In the genomic region with DNA sequence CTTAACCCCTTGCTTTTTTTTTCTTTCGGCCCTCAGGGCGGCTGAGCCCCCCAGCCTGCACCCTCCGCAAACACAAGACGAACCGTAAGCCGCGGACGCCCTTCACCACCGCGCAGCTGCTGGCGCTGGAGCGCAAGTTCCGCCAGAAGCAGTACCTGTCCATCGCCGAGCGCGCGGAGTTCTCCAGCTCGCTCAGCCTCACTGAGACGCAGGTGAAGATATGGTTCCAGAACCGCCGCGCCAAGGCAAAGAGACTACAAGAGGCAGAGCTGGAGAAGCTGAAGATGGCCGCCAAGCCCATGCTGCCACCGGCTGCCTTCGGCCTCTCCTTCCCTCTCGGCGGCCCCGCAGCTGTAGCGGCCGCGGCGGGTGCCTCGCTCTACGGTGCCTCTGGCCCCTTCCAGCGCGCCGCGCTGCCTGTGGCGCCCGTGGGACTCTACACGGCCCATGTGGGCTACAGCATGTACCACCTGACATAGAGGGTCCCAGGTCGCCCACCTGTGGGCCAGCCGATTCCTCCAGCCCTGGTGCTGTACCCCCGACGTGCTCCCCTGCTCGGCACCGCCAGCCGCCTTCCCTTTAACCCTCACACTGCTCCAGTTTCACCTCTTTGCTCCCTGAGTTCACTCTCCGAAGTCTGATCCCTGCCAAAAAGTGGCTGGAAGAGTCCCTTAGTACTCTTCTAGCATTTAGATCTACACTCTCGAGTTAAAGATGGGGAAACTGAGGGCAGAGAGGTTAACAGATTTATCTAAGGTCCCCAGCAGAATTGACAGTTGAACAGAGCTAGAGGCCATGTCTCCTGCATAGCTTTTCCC, we compare ENCODE assay signal across 19 cellular contexts. TPM values are rescaled to one million over a fixed set of nuclear protein-coding genes. Genes with fewer than 3 reads are reported as not detected.
DNase-seq lines count a peak whose midpoint lies in the region; ATAC-seq, FAIRE-seq and TF ChIP-seq lines count a peak whose summit lies in the region.
"Had no signal": no experiment of that assay in that cellular context is flagged by ENCODE, and none has a peak within 500 bp of the region (broad histone marks: within the 10 kb centered on the region; RNA-seq: fewer than 3 reads in every experiment).

No MANE protein-coding gene starts in this region.

- WGBS in K562 (ENCODE audit: insufficient coverage, low coverage, missing lambda C conversion rate), result 92% methylated on average over 40 of the region's 51 CpGs
- 62% methylated on average over 51 of the region's 51 CpGs for WGBS in smooth muscle cell (ENCODE audit: low lambda C conversion rate)

- CTCF ChIA-PET in K562 (lab: Yijun Ruan, JAX; ENCODE audit: low intra/inter-chr PET ratio), result no interaction called here

- H3K4me1 Mint-ChIP-seq in activated naive CD8-positive, alpha-beta T cell treated with anti-CD3 and anti-CD28 coated beads, Interleukin-2, amount 50 U/mL, for 24 hours, result peaks cover 29% of the 10 kb centered on the region
- H3K4me1 Mint-ChIP-seq in activated naive CD8-positive, alpha-beta T cell treated with anti-CD3 and anti-CD28 coated beads for 36 hours, result peaks cover 26% of the 10 kb centered on the region

- H3K27ac ChIP-seq in K562 (ENCODE audit: extremely low read depth, low read depth, low read length) (no peak overlapping the region), smooth muscle cell (ENCODE audit: low read depth) (no peak overlapping the region)
- H3K27ac ChIP-seq: C4-2B, neutrophil had no signal

- TF ChIP-seq RAD21 in K562 (CRISPR knock-in tag; conservative IDR thresholded peaks at IDR 0.05 in 1 of 2, IDR thresholded peaks at IDR 0.05 in 1 of 2), result no peak

- H3K27me3 Mint-ChIP-seq in activated naive CD8-positive, alpha-beta T cell treated with anti-CD3 and anti-CD28 coated beads, Interleukin-2, amount 50 U/mL, for 24 hours, result peaks cover 71% of the 10 kb centered on the region
- peaks cover 82% of the 10 kb centered on the region for H3K27me3 Mint-ChIP-seq in activated naive CD8-positive, alpha-beta T cell treated with anti-CD3 and anti-CD28 coated beads for 36 hours

- H3K9me3 ChIP-seq in K562 (replicated peaks; ENCODE audit: control insufficient read depth, insufficient read depth, low read depth, low read length) (no peaks in the 10 kb centered on the region), smooth muscle cell (replicated peaks; ENCODE audit: low read depth) (no peaks in the 10 kb centered on the region)
- H3K9me3 ChIP-seq: heart right ventricle, neutrophil had no signal

- no peak overlapping the region for H2AFZ ChIP-seq in K562 (ENCODE audit: low read depth, low read length)
- H2AFZ ChIP-seq in smooth muscle cell (ENCODE audit: low read depth), result no peak overlapping the region

- no TSS peak for BruUV-seq in K562 (replicated peaks; lab: Mats Ljungman, UMichigan)

- no peaks in the 10 kb centered on the region for H3K9me3 Mint-ChIP-seq in activated naive CD8-positive, alpha-beta T cell treated with anti-CD3 and anti-CD28 coated beads, Interleukin-2, amount 50 U/mL, for 24 hours
- H3K9me3 Mint-ChIP-seq in activated naive CD8-positive, alpha-beta T cell treated with anti-CD3 and anti-CD28 coated beads for 36 hours, result peaks cover 3% of the 10 kb centered on the region

- H3K79me2 ChIP-seq in K562 (ENCODE audit: control insufficient read depth, insufficient read depth, low read length), result no peaks in the 10 kb centered on the region
- H3K79me2 ChIP-seq in smooth muscle cell (ENCODE audit: low read depth), result peaks cover 30% of the 10 kb centered on the region

- peaks cover 17% of the 10 kb centered on the region for H3F3A ChIP-seq in smooth muscle cell (ENCODE audit: low read depth)

- H3K27ac Mint-ChIP-seq in activated naive CD8-positive, alpha-beta T cell treated with anti-CD3 and anti-CD28 coated beads, Interleukin-2, amount 50 U/mL, for 24 hours, result peak overlapping the region; percentile 4
- H3K27ac Mint-ChIP-seq in activated naive CD8-positive, alpha-beta T cell treated with anti-CD3 and anti-CD28 coated beads for 36 hours, result no peak overlapping the region

- no peak for FAIRE-seq in K562 (lab: Jason Lieb, UNC)
- FAIRE-seq in GM12892 (lab: Jason Lieb, UNC), result no peak
- FAIRE-seq: GM12891, islet of Langerhans, RCC 7860 had no signal

- peaks cover 3% of the 10 kb centered on the region for H3K36me3 Mint-ChIP-seq in activated naive CD8-positive, alpha-beta T cell treated with anti-CD3 and anti-CD28 coated beads, Interleukin-2, amount 50 U/mL, for 24 hours (ENCODE audit: low read depth)
- H3K36me3 Mint-ChIP-seq in activated naive CD8-positive, alpha-beta T cell treated with anti-CD3 and anti-CD28 coated beads for 36 hours, result peaks cover 2% of the 10 kb centered on the region

- POLR2A ChIA-PET in K562 (lab: Yijun Ruan, JAX), result no interaction called here

- in situ Hi-C loops in K562 (cut with MboI), result no loop called here

- TF ChIP-seq CTCF in K562 (IDR thresholded peaks at IDR 0.05 in 2 of 3, conservative IDR thresholded peaks at IDR 0.05 in 1 of 3; ENCODE audit: insufficient read depth in 2 of 3, low read depth in 1 of 3, low read length in 3 of 3) (no peak), smooth muscle cell (IDR thresholded peaks at IDR 0.05; ENCODE audit: borderline replicate concordance, insufficient read depth, poor library complexity, severe bottlenecking) (no peak)

- no peaks in the 10 kb centered on the region for H3K9me1 ChIP-seq in K562 (ENCODE audit: control insufficient read depth, insufficient read depth, low read length)

- no peak for TF ChIP-seq EP300 in K562 (IDR thresholded peaks at IDR 0.05; ENCODE audit: low read length)

- no peak overlapping the region for H3K4me3 Mint-ChIP-seq in activated naive CD8-positive, alpha-beta T cell treated with anti-CD3 and anti-CD28 coated beads, Interleukin-2, amount 50 U/mL, for 24 hours
- no peak overlapping the region for H3K4me3 Mint-ChIP-seq in activated naive CD8-positive, alpha-beta T cell treated with anti-CD3 and anti-CD28 coated beads for 36 hours

- H3K4me2 ChIP-seq in K562 (ENCODE audit: insufficient read depth, low read length) (no peak overlapping the region), smooth muscle cell (peak overlapping the region; percentile 99)

- H3K9ac ChIP-seq in K562 (ENCODE audit: insufficient read depth in 1 of 2, low read depth in 2 of 2, low read length in 2 of 2) (no peak overlapping the region; a peak in 1 of 4 replicates), smooth muscle cell (ENCODE audit: low read depth) (no peak overlapping the region)

- H3K4me3 ChIP-seq in K562 (no peak overlapping the region), smooth muscle cell (peak overlapping the region; percentile 91)

- TF ChIP-seq POLR2A in K562 (conservative IDR thresholded peaks at IDR 0.05) (no peak), GM12892 (IDR thresholded peaks at IDR 0.05; ENCODE audit: low read depth, low read length) (no peak)

- H3K27me3 ChIP-seq in K562 (ENCODE audit: control insufficient read depth in 2 of 2, insufficient read depth in 2 of 2, low read length in 2 of 2) (peaks cover 13 to 37% of the 10 kb centered on the region in 2 experiments; a peak in 4 of 5 replicates), smooth muscle cell (ENCODE audit: low read depth) (peaks cover 64% of the 10 kb centered on the region)

- H3K36me3 ChIP-seq in K562 (ENCODE audit: control insufficient read depth, insufficient read depth, low read length) (no peaks in the 10 kb centered on the region; the same call in 2 of the 3 replicates), smooth muscle cell (ENCODE audit: low read depth) (no peaks in the 10 kb centered on the region)
- H3K36me3 ChIP-seq: neutrophil had no signal

- peaks cover 3 to 22% of the 10 kb centered on the region in 2 experiments; a peak in 3 of 5 replicates for H3K4me1 ChIP-seq in K562 (replicated peaks in 1 of 2; ENCODE audit: control insufficient read depth in 2 of 2, insufficient read depth in 2 of 2, low read length in 2 of 2)
- peaks cover 24% of the 10 kb centered on the region for H3K4me1 ChIP-seq in smooth muscle cell (ENCODE audit: low read depth)

- no peak for ATAC-seq in activated naive CD8-positive, alpha-beta T cell treated with anti-CD3 and anti-CD28 coated beads, Interleukin-2, amount 50 U/mL, for 24 hours
- no peak for ATAC-seq in K562
- ATAC-seq in GM19452 (IDR thresholded peaks at IDR 0.05; ENCODE audit: unreplicated experiment), result no peak
- ATAC-seq: heart right ventricle had no signal

- H4K20me1 ChIP-seq in K562 (replicated peaks; ENCODE audit: control insufficient read depth, insufficient read depth, low read length), result no peaks in the 10 kb centered on the region
- H4K20me1 ChIP-seq in smooth muscle cell (ENCODE audit: low read depth), result peaks cover 32% of the 10 kb centered on the region

- intact Hi-C loops in K562 (cut with micrococcal nuclease), result no loop called here

- no peak for DNase-seq in activated naive CD8-positive, alpha-beta T cell treated with anti-CD3 and anti-CD28 coated beads, Interleukin-2, amount 50 U/mL, for 24 hours
- DNase-seq in activated naive CD8-positive, alpha-beta T cell treated with anti-CD3 and anti-CD28 coated beads for 36 hours, result no peak
- no peak for DNase-seq in K562 (ENCODE audit: extremely low read depth in 1 of 4, low spot score in 3 of 4)
- peak; percentile 72 for DNase-seq in left kidney (ENCODE audit: low read depth, low spot score)
- DNase-seq in smooth muscle cell (lab: John Stamatoyannopoulos, UW; ENCODE audit: unreplicated experiment), result no peak
- DNase-seq in GM12892 (ENCODE audit: insufficient read length), result no peak
- DNase-seq in Ammon's horn (ENCODE audit: low spot score), result no peak
- DNase-seq: activated CD4-positive, CD25-positive, alpha-beta regulatory T cell treated with anti-CD3 and anti-CD28 coated beads, Interleukin-2, amount 50 U/mL, for 72 hours; GF-D8; heart right ventricle; Karpas-422; mesenchymal stem cell; stimulated activated CD4-positive, alpha-beta T cell treated with anti-CD3 and anti-CD28 coated beads, Interleukin-15, amount 100 ng/mL, for 24 hours had no signal

RNA-seq across cellular contexts. Expression of gene MSX1, which starts 3.4 kb away (rescaled TPM):
- under 1 TPM; 0.10 to 0.14 TPM for total RNA-seq in activated naive CD8-positive, alpha-beta T cell treated with anti-CD3 and anti-CD28 coated beads for 36 hours
- total RNA-seq in K562 (2011; cell fraction: chromatin; rRNA removed; ENCODE audit: low replicate concordance), result 0.56 and 1.8 TPM in 2 replicates
- 1.8 and 2.5 TPM in 2 replicates for total RNA-seq in K562 (2011; cell fraction: nucleolus; rRNA removed)
- 1.0 and 1.3 TPM in 2 replicates for total RNA-seq in K562 (2011; cell fraction: nucleoplasm; rRNA removed)
- total RNA-seq in K562 (2014; rRNA removed) (4.9 and 6.5 TPM in 2 replicates), K562 (2014; rRNA removed; fragmentation: Illumina TruSeq; extraction: Trizol) (1.3 and 1.6 TPM in 2 replicates), K562 (2015; rRNA removed; fragmentation: Illumina TruSeq; extraction: Trizol) (1.6 and 2.3 TPM in 2 replicates), K562 (2021) (6.1 and 6.3 TPM in 2 replicates), smooth muscle cell (13.4 and 15.5 TPM in 2 replicates)
- polyA plus RNA-seq in K562 (2011; rRNA removed) (2.7 and 4.0 TPM in 2 replicates), K562 (2014; fragmentation: Illumina TruSeq; extraction: Trizol) (1.3 and 1.9 TPM in 2 replicates), K562 (2014; fragmentation: Nextera tagmentation; extraction: Ambion mirVana) (1 to 10 TPM; 1.4 to 1.8 TPM), K562 (2014; rRNA removed) (6.0 and 8.3 TPM in 2 replicates), smooth muscle cell (27.5 and 34.1 TPM in 2 replicates)
- 2.9 and 12.3 TPM in 2 replicates for polyA plus RNA-seq in K562 (2011; cell fraction: cytosol; rRNA removed)
- polyA plus RNA-seq in K562 (2011; cell fraction: nucleus; rRNA removed), result 4.8 and 6.3 TPM in 2 replicates
- 2.0 and 7.0 TPM in 2 replicates for polyA plus RNA-seq in K562 (2012)
- 0.21 and 0.30 TPM in 2 replicates for polyA minus RNA-seq in K562 (2011; rRNA and poly(A)+ RNA removed)
- polyA minus RNA-seq in K562 (2011; cell fraction: cytosol; rRNA and poly(A)+ RNA removed), result 0.73 and 2.4 TPM in 2 replicates
- 1.8 and 2.2 TPM in 2 replicates for polyA minus RNA-seq in K562 (2011; cell fraction: nucleus; rRNA and poly(A)+ RNA removed)
- polyA plus RNA-seq in GM12892 (2012; ENCODE audit: missing spikeins), result 0.25 TPM
